ENCODE assay signal across 13 cellular contexts in the genomic region with DNA sequence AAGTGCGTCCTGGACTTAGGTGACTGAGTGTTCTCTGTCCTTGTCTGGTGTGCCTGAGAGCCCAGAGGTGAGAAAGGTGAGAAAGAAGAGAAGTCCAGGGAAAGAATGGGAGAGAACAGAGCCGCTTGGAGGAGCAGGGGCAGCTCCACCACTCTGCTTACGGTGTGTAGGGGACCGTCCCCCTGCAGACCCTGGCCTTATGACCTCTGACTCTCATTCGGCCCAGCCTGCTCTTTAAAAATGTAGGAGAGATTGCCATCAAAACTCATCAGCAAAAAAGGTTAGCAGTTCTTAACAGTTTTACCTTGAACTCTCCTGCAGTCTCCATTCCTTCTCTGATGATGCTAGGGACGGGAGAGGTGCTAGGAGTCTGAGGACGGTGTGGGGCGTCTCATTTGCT. TPM values are rescaled to one million over a fixed set of nuclear protein-coding genes. Genes with fewer than 3 reads are reported as not detected.
DNase-seq lines count a peak whose midpoint lies in the region; ATAC-seq and TF ChIP-seq lines count a peak whose summit lies in the region.
"Had no signal": no experiment of that assay in that cellular context is flagged by ENCODE, and none has a peak within 500 bp of the region (broad histone marks: within the 10 kb centered on the region; RNA-seq: fewer than 3 reads in every experiment).

No MANE protein-coding gene starts in this region.

- DNase-seq in activated T-cell treated with anti-CD3 and anti-CD28 coated beads, Interleukin-2, amount 50 U/mL, for 24 hours, result no peak
- DNase-seq in activated T-cell treated with anti-CD3 and anti-CD28 coated beads for 4 hours (no peak), T-helper 17 cell (no peak), fibroblast of villous mesenchyme (ENCODE audit: low read depth) (no peak), NK-92 (lab: John Stamatoyannopoulos, UW; ENCODE audit: unreplicated experiment) (no peak), DMS53 treated with DMSO at 0.1 percent for 48 hours (lab: John Stamatoyannopoulos, UW; ENCODE audit: unreplicated experiment) (no peak)
- DNase-seq: caudate nucleus, foreskin melanocyte, SIG-M5, sigmoid colon had no signal

- H3K4me1 Mint-ChIP-seq in activated T-cell treated with anti-CD3 and anti-CD28 coated beads, Interleukin-2, amount 50 U/mL, for 24 hours (ENCODE audit: low read depth), result peaks cover 61% of the 10 kb centered on the region
- peaks cover 50% of the 10 kb centered on the region for H3K4me1 Mint-ChIP-seq in T-helper 17 cell
- H3K4me1 Mint-ChIP-seq in stimulated activated memory B cell treated with anti-CD40 and anti-IgM and Interleukin-4, amounts not matched to agents 10 μg/mL and 1 μg/mL and 100 μg/mL, for 72 hours, result peaks cover 40% of the 10 kb centered on the region

- peak overlapping the region; percentile 94 for H3K27ac Mint-ChIP-seq in activated T-cell treated with anti-CD3 and anti-CD28 coated beads, Interleukin-2, amount 50 U/mL, for 24 hours
- peak overlapping the region; percentile 67 for H3K27ac Mint-ChIP-seq in T-helper 17 cell
- H3K27ac Mint-ChIP-seq in stimulated activated memory B cell treated with anti-CD40 and anti-IgM and Interleukin-4, amounts not matched to agents 10 μg/mL and 1 μg/mL and 100 μg/mL, for 72 hours, result peak overlapping the region; percentile 86

- peak overlapping the region; percentile 84 for H3K4me3 ChIP-seq in fibroblast of villous mesenchyme (ENCODE audit: low read depth, low read length)
- H3K4me3 ChIP-seq: lung had no signal

- H3K36me3 Mint-ChIP-seq in activated T-cell treated with anti-CD3 and anti-CD28 coated beads, Interleukin-2, amount 50 U/mL, for 24 hours (ENCODE audit: low read depth), result peaks cover 41% of the 10 kb centered on the region
- H3K36me3 Mint-ChIP-seq in T-helper 17 cell (ENCODE audit: low read depth), result peaks cover 7% of the 10 kb centered on the region
- peaks cover 11% of the 10 kb centered on the region for H3K36me3 Mint-ChIP-seq in stimulated activated memory B cell treated with anti-CD40 and anti-IgM and Interleukin-4, amounts not matched to agents 10 μg/mL and 1 μg/mL and 100 μg/mL, for 72 hours

- no peaks in the 10 kb centered on the region for H3K9me3 ChIP-seq in T-helper 17 cell (ENCODE audit: control insufficient read depth, low read length, poor library complexity, severe bottlenecking)
- H3K9me3 ChIP-seq: sigmoid colon had no signal

- no peaks in the 10 kb centered on the region for H3K9me3 Mint-ChIP-seq in activated T-cell treated with anti-CD3 and anti-CD28 coated beads, Interleukin-2, amount 50 U/mL, for 24 hours
- no peaks in the 10 kb centered on the region for H3K9me3 Mint-ChIP-seq in stimulated activated memory B cell treated with anti-CD40 and anti-IgM and Interleukin-4, amounts not matched to agents 10 μg/mL and 1 μg/mL and 100 μg/mL, for 72 hours

- TF ChIP-seq CTCF in fibroblast of villous mesenchyme (IDR thresholded peaks at IDR 0.05; ENCODE audit: insufficient read depth, low read depth, low read length), result no peak

- H3K4me3 Mint-ChIP-seq in activated T-cell treated with anti-CD3 and anti-CD28 coated beads, Interleukin-2, amount 50 U/mL, for 24 hours, result peak overlapping the region; percentile 96
- H3K4me3 Mint-ChIP-seq in T-helper 17 cell, result peak overlapping the region; percentile 95
- H3K4me3 Mint-ChIP-seq in stimulated activated memory B cell treated with anti-CD40 and anti-IgM and Interleukin-4, amounts not matched to agents 10 μg/mL and 1 μg/mL and 100 μg/mL, for 72 hours, result no peak overlapping the region

- H3K27me3 Mint-ChIP-seq in activated T-cell treated with anti-CD3 and anti-CD28 coated beads, Interleukin-2, amount 50 U/mL, for 24 hours, result no peaks in the 10 kb centered on the region
- no peaks in the 10 kb centered on the region for H3K27me3 Mint-ChIP-seq in T-helper 17 cell
- no peaks in the 10 kb centered on the region for H3K27me3 Mint-ChIP-seq in stimulated activated memory B cell treated with anti-CD40 and anti-IgM and Interleukin-4, amounts not matched to agents 10 μg/mL and 1 μg/mL and 100 μg/mL, for 72 hours

- ATAC-seq in T-helper 17 cell (no peak), GM21447 (IDR thresholded peaks at IDR 0.05; ENCODE audit: unreplicated experiment) (no peak)
- no peak for ATAC-seq in stimulated activated memory B cell treated with anti-CD40 and anti-IgM and Interleukin-4, amounts not matched to agents 10 μg/mL and 1 μg/mL and 100 μg/mL, for 72 hours

RNA-seq across cellular contexts. Expression of gene TMEM181, which starts 2.0 kb away (rescaled TPM):
- total RNA-seq in T-helper 17 cell, result 10 to 100 TPM; 17.6 to 20.4 TPM
- total RNA-seq in fibroblast of villous mesenchyme, result 35.1 and 58.3 TPM in 2 replicates
